In genomic region chr3:49721165-49721860, GRCh38 we compare ENCODE assay signal across 14 cellular contexts. TPM values are rescaled to one million over a fixed set of nuclear protein-coding genes. Genes with fewer than 3 reads are reported as not detected.
DNase-seq lines count a peak whose midpoint lies in the region; ATAC-seq and TF ChIP-seq lines count a peak whose summit lies in the region.
"Had no signal": no experiment of that assay in that cellular context is flagged by ENCODE, and none has a peak within 500 bp of the region (broad histone marks: within the 10 kb centered on the region; RNA-seq: fewer than 3 reads in every experiment).

No MANE protein-coding gene starts in this region.

- CTCF ChIA-PET in OCI-LY7 (lab: Charles Lee; ENCODE audit: unreplicated experiment) = no interaction called here

- H3K9me3 Mint-ChIP-seq in activated naive CD8-positive, alpha-beta T cell (ENCODE audit: low read depth) = no peaks in the 10 kb centered on the region
- H3K9me3 Mint-ChIP-seq in activated naive CD8-positive, alpha-beta T cell treated with anti-CD3 and anti-CD28 coated beads, Interleukin-2, amount 50 U/mL, for 24 hours = no peaks in the 10 kb centered on the region
- H3K9me3 Mint-ChIP-seq in glutamatergic neuron (ENCODE audit: unreplicated experiment) = peaks cover 16% of the 10 kb centered on the region
- no peaks in the 10 kb centered on the region for H3K9me3 Mint-ChIP-seq in stimulated activated memory B cell treated with anti-CD40 and anti-IgM and Interleukin-4, amounts not matched to agents 10 μg/mL and 1 μg/mL and 100 μg/mL, for 72 hours

- no peaks in the 10 kb centered on the region for H3K9me2 ChIP-seq in OCI-LY7 (ENCODE audit: insufficient read depth, low read length)

- H3K27ac Mint-ChIP-seq in activated naive CD8-positive, alpha-beta T cell = peak overlapping the region; percentile 16
- no peak overlapping the region for H3K27ac Mint-ChIP-seq in activated naive CD8-positive, alpha-beta T cell treated with anti-CD3 and anti-CD28 coated beads, Interleukin-2, amount 50 U/mL, for 24 hours
- H3K27ac Mint-ChIP-seq in glutamatergic neuron (ENCODE audit: unreplicated experiment) = peak overlapping the region; percentile 43
- peak overlapping the region; percentile 75 for H3K27ac Mint-ChIP-seq in stimulated activated memory B cell treated with anti-CD40 and anti-IgM and Interleukin-4, amounts not matched to agents 10 μg/mL and 1 μg/mL and 100 μg/mL, for 72 hours

- peaks cover 13% of the 10 kb centered on the region; the same call in 1 of the 2 replicates for H3K79me2 ChIP-seq in OCI-LY7 (ENCODE audit: insufficient read depth, low read depth, low read length)

- POLR2A ChIA-PET in OCI-LY7 (lab: Charles Lee) = no interaction called here

- H4K20me1 ChIP-seq in OCI-LY7 (ENCODE audit: insufficient read depth, low read length) = no peaks in the 10 kb centered on the region

- no peak overlapping the region for H3K27ac ChIP-seq in OCI-LY7 (ENCODE audit: low read depth, low read length, poor library complexity, severe bottlenecking)
- H3K27ac ChIP-seq: foreskin keratinocyte, uterus had no signal

- H3K4me1 ChIP-seq in OCI-LY7 (ENCODE audit: insufficient read depth, low read length, poor library complexity, severe bottlenecking) = peaks cover 33% of the 10 kb centered on the region
- H3K4me1 ChIP-seq: foreskin keratinocyte had no signal

- H3K4me3 ChIP-seq in OCI-LY7 (ENCODE audit: low read depth, low read length, poor library complexity, severe bottlenecking) = no peak overlapping the region
- H3K4me3 ChIP-seq: GM12878, uterus had no signal

- no peak for DNase-seq in activated naive CD8-positive, alpha-beta T cell treated with anti-CD3 and anti-CD28 coated beads, Interleukin-2, amount 50 U/mL, for 24 hours
- no peak for DNase-seq in OCI-LY7 (ENCODE audit: low spot score)
- no peak for DNase-seq in glutamatergic neuron
- DNase-seq in SW480 (ENCODE audit: low spot score) = no peak
- DNase-seq: foreskin keratinocyte; NCI-H187; NCI-H526; stimulated activated CD4-positive, alpha-beta T cell treated with anti-CD3 and anti-CD28 coated beads, Interleukin-1b, Interleukin-23, amount 100 ng/mL, for 48 hours had no signal

- no peaks in the 10 kb centered on the region for H3K9me3 ChIP-seq in OCI-LY7 (ENCODE audit: low read length)
- H3K9me3 ChIP-seq: uterus had no signal

- no peaks in the 10 kb centered on the region for H3K36me3 Mint-ChIP-seq in activated naive CD8-positive, alpha-beta T cell
- H3K36me3 Mint-ChIP-seq in activated naive CD8-positive, alpha-beta T cell treated with anti-CD3 and anti-CD28 coated beads, Interleukin-2, amount 50 U/mL, for 24 hours (ENCODE audit: low read depth) = peaks cover 8% of the 10 kb centered on the region
- H3K36me3 Mint-ChIP-seq in glutamatergic neuron (ENCODE audit: unreplicated experiment) = no peaks in the 10 kb centered on the region
- H3K36me3 Mint-ChIP-seq in stimulated activated memory B cell treated with anti-CD40 and anti-IgM and Interleukin-4, amounts not matched to agents 10 μg/mL and 1 μg/mL and 100 μg/mL, for 72 hours = peaks cover 7% of the 10 kb centered on the region

- TF ChIP-seq CTCF in OCI-LY7 (conservative IDR thresholded peaks at IDR 0.05; ENCODE audit: low read length) (no peak), glutamatergic neuron (IDR thresholded peaks at IDR 0.05; ENCODE audit: partially characterized antibody, unreplicated experiment) (no peak)

- intact Hi-C loops in OCI-LY7 (cut with micrococcal nuclease; ENCODE audit: unreplicated experiment) = no loop called here

- no peaks in the 10 kb centered on the region for H3K27me3 Mint-ChIP-seq in activated naive CD8-positive, alpha-beta T cell
- no peaks in the 10 kb centered on the region for H3K27me3 Mint-ChIP-seq in activated naive CD8-positive, alpha-beta T cell treated with anti-CD3 and anti-CD28 coated beads, Interleukin-2, amount 50 U/mL, for 24 hours
- H3K27me3 Mint-ChIP-seq in glutamatergic neuron (ENCODE audit: unreplicated experiment) = peaks cover 19% of the 10 kb centered on the region
- no peaks in the 10 kb centered on the region for H3K27me3 Mint-ChIP-seq in stimulated activated memory B cell treated with anti-CD40 and anti-IgM and Interleukin-4, amounts not matched to agents 10 μg/mL and 1 μg/mL and 100 μg/mL, for 72 hours

- TSS peak; percentile 37 for BruUV-seq in OCI-LY7 (replicated peaks; lab: Mats Ljungman, UMichigan)

- peaks cover 23% of the 10 kb centered on the region for H3K4me1 Mint-ChIP-seq in activated naive CD8-positive, alpha-beta T cell (ENCODE audit: low read depth)
- H3K4me1 Mint-ChIP-seq in activated naive CD8-positive, alpha-beta T cell treated with anti-CD3 and anti-CD28 coated beads, Interleukin-2, amount 50 U/mL, for 24 hours = peaks cover 31% of the 10 kb centered on the region
- peaks cover 7% of the 10 kb centered on the region for H3K4me1 Mint-ChIP-seq in glutamatergic neuron (ENCODE audit: low read depth, unreplicated experiment)
- H3K4me1 Mint-ChIP-seq in stimulated activated memory B cell treated with anti-CD40 and anti-IgM and Interleukin-4, amounts not matched to agents 10 μg/mL and 1 μg/mL and 100 μg/mL, for 72 hours = peaks cover 70% of the 10 kb centered on the region

- H3K4me3 Mint-ChIP-seq in activated naive CD8-positive, alpha-beta T cell = peak overlapping the region; percentile 22
- H3K4me3 Mint-ChIP-seq in activated naive CD8-positive, alpha-beta T cell treated with anti-CD3 and anti-CD28 coated beads, Interleukin-2, amount 50 U/mL, for 24 hours = no peak overlapping the region
- peak overlapping the region; percentile 26 for H3K4me3 Mint-ChIP-seq in glutamatergic neuron (ENCODE audit: unreplicated experiment)
- H3K4me3 Mint-ChIP-seq in stimulated activated memory B cell treated with anti-CD40 and anti-IgM and Interleukin-4, amounts not matched to agents 10 μg/mL and 1 μg/mL and 100 μg/mL, for 72 hours = no peak overlapping the region

- no peak overlapping the region for H3K4me2 ChIP-seq in OCI-LY7 (ENCODE audit: low read length)

- peaks cover 63% of the 10 kb centered on the region for H3K36me3 ChIP-seq in OCI-LY7 (ENCODE audit: insufficient read depth, low read length)
- H3K36me3 ChIP-seq: uterus had no signal

- no peak overlapping the region for H2AFZ ChIP-seq in OCI-LY7 (ENCODE audit: low read length)

- no peak for ATAC-seq in activated naive CD8-positive, alpha-beta T cell treated with anti-CD3 and anti-CD28 coated beads, Interleukin-2, amount 50 U/mL, for 24 hours
- no peak for ATAC-seq in stimulated activated memory B cell treated with anti-CD40 and anti-IgM and Interleukin-4, amounts not matched to agents 10 μg/mL and 1 μg/mL and 100 μg/mL, for 72 hours
- ATAC-seq in GM21381 (IDR thresholded peaks at IDR 0.05; ENCODE audit: unreplicated experiment) (no peak), HG03135 (IDR thresholded peaks at IDR 0.05; ENCODE audit: unreplicated experiment) (no peak)
- ATAC-seq: foreskin keratinocyte, GM12878 had no signal

RNA-seq across cellular contexts. Expression of gene AMIGO3, which starts 1.8 kb away (rescaled TPM):
- total RNA-seq in OCI-LY7 (2014; rRNA removed; shearing (Covaris generic)) = 2.9 and 4.4 TPM in 2 replicates
- 0.80 TPM in 1 of 2 replicates, not detected in the other for total RNA-seq in OCI-LY7 (2022)
- 1.4 TPM for total RNA-seq in glutamatergic neuron (ENCODE audit: unreplicated experiment)
- total RNA-seq: foreskin keratinocyte, uterus had no signal

RNA-seq across cellular contexts. Expression of gene GMPPB, which starts 2.4 kb away (rescaled TPM):
- total RNA-seq in OCI-LY7 (2014; rRNA removed; shearing (Covaris generic)) = 40.7 and 43.6 TPM in 2 replicates
- 52.4 and 54.5 TPM in 2 replicates for total RNA-seq in OCI-LY7 (2022)
- 21.2 TPM for total RNA-seq in glutamatergic neuron (ENCODE audit: unreplicated experiment)

RNA-seq across cellular contexts. Expression of gene RNF123, which starts 32.0 kb away (rescaled TPM):
- total RNA-seq in OCI-LY7 (2014; rRNA removed; shearing (Covaris generic)) = 20.8 and 39.2 TPM in 2 replicates
- total RNA-seq in OCI-LY7 (2022) (48.4 and 50.6 TPM in 2 replicates), glutamatergic neuron (ENCODE audit: unreplicated experiment) (56.6 TPM)

RNA-seq across cellular contexts. Expression of gene MST1, which starts 32.0 kb away (rescaled TPM):
- total RNA-seq in OCI-LY7 (2014; rRNA removed; shearing (Covaris generic)) = 12.5 and 13.1 TPM in 2 replicates
- 24.2 and 26.2 TPM in 2 replicates for total RNA-seq in OCI-LY7 (2022)
- total RNA-seq in glutamatergic neuron (ENCODE audit: unreplicated experiment) = 23.4 TPM

RNA-seq across cellular contexts. Expression of gene APEH, which starts 47.2 kb away (rescaled TPM):
- 94.8 and 112 TPM in 2 replicates for total RNA-seq in OCI-LY7 (2014; rRNA removed; shearing (Covaris generic))
- total RNA-seq in OCI-LY7 (2022) (132 and 133 TPM in 2 replicates), glutamatergic neuron (ENCODE audit: unreplicated experiment) (119 TPM)

Comparison
In these comparisons a context has a peak if more than half of its experiments do, and no peak if none do; other contexts are left out.
1. H3K4me3 Mint-ChIP-seq: peak in activated naive CD8-positive, alpha-beta T cell (single experiment) and glutamatergic neuron (single experiment); none in activated naive CD8-positive, alpha-beta T cell treated with anti-CD3 and anti-CD28 coated beads, Interleukin-2, amount 50 U/mL, for 24 hours (single experiment) and stimulated activated memory B cell treated with anti-CD40 and anti-IgM and Interleukin-4, amounts not matched to agents 10 μg/mL and 1 μg/mL and 100 μg/mL, for 72 hours (single experiment).